In the genomic region with DNA sequence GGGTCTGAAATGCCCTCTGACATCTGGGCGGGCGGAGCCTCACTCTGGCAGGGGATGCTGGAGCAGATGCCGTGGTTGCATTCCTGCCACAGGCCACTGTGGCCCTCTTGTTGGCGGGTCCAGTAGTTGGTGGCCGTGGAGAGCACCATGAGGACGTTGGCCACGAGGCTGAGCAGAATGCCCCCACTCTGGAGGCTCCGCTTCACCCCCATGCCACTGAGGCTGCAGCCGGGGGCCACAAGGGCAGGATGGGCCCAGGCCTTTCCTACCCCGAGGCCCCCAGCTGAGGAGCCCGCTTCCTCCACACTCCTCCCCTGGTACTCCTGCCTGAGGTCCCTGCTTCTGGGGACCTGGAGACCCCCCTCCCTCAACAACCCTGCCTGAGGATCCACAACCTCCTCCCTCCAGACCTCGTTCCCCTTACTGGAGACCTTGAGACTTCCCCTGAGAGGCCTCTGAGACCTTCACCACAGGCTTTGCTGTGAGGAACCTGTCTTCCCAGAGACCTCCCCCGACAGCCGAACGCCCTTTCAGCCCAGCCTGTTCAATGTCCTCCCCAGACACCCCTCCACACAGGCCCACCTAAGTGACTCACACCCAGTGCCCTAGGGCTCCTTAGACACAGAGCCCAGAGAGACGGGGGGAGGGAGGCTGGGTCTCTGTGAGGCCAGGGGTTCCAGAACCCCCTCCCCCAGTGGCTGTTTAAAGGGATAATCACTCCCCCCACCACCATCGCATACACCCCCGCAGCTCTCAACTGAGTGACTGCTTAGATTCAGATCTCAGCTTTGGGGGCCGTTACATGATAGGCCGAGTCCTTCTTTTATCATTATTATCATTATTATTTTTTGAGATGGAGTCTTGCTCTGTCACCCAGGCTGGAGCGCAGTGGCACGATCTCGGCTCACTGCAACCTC, we compare ENCODE assay signal across 1 cellular context.
TF ChIP-seq lines count a peak whose summit lies in the region.

A gene with protein sequence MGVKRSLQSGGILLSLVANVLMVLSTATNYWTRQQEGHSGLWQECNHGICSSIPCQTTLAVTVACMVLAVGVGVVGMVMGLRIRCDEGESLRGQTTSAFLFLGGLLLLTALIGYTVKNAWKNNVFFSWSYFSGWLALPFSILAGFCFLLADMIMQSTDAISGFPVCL (minus strand): TSS at position 638 of the 917 bp plus-strand sequence. CDS start 426 bp downstream, at position 212.

TF ChIP-seq in HepG2, 621 proteins besides CTCF, POLR2A, EP300 and RAD21 (continued from another document and continues in another):
- TF ChIP-seq, protein P1, sequence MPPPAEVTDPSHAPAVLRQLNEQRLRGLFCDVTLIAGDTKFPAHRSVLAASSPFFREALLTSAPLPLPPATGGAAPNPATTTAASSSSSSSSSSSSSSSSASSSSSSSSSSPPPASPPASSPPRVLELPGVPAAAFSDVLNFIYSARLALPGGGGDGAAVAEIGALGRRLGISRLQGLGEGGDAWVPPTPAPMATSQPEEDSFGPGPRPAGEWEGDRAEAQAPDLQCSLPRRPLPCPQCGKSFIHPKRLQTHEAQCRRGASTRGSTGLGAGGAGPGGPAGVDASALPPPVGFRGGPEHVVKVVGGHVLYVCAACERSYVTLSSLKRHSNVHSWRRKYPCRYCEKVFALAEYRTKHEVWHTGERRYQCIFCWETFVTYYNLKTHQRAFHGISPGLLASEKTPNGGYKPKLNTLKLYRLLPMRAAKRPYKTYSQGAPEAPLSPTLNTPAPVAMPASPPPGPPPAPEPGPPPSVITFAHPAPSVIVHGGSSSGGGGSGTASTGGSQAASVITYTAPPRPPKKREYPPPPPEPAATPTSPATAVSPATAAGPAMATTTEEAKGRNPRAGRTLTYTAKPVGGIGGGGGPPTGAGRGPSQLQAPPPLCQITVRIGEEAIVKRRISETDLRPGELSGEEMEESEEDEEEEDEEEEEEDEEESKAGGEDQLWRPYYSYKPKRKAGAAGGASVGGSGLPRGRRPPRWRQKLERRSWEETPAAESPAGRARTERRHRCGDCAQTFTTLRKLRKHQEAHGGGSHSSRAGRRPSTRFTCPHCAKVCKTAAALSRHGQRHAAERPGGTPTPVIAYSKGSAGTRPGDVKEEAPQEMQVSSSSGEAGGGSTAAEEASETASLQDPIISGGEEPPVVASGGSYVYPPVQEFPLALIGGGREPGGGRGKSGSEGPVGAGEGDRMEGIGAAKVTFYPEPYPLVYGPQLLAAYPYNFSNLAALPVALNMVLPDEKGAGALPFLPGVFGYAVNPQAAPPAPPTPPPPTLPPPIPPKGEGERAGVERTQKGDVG (CRISPR knock-in tag; IDR thresholded peaks at IDR 0.05; ENCODE audit: borderline replicate concordance) = no peak
- TF ChIP-seq ATF7-NPFF (CRISPR knock-in tag; IDR thresholded peaks at IDR 0.05; ENCODE audit: low read depth) = no peak
- TF ChIP-seq, protein P2, sequence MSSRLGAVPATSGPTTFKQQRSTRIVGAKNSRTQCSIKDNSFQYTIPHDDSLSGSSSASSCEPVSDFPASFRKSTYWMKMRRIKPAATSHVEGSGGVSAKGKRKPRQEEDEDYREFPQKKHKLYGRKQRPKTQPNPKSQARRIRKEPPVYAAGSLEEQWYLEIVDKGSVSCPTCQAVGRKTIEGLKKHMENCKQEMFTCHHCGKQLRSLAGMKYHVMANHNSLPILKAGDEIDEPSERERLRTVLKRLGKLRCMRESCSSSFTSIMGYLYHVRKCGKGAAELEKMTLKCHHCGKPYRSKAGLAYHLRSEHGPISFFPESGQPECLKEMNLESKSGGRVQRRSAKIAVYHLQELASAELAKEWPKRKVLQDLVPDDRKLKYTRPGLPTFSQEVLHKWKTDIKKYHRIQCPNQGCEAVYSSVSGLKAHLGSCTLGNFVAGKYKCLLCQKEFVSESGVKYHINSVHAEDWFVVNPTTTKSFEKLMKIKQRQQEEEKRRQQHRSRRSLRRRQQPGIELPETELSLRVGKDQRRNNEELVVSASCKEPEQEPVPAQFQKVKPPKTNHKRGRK (CRISPR knock-in tag; IDR thresholded peaks at IDR 0.05) = no peak
- TF ChIP-seq ZNF232 (CRISPR knock-in tag; IDR thresholded peaks at IDR 0.05; ENCODE audit: borderline replicate concordance) = no peak
- TF ChIP-seq MTA1 (CRISPR knock-in tag; IDR thresholded peaks at IDR 0.05; ENCODE audit: borderline replicate concordance) = peak; percentile 6; the same call in 1 of the 2 replicates
- no peak for TF ChIP-seq RARA (CRISPR knock-in tag; IDR thresholded peaks at IDR 0.05)
- TF ChIP-seq ZC3H13 (CRISPR knock-in tag; IDR thresholded peaks at IDR 0.05) = peak; percentile 18; the same call in 1 of the 2 replicates
- TF ChIP-seq, protein P3, sequence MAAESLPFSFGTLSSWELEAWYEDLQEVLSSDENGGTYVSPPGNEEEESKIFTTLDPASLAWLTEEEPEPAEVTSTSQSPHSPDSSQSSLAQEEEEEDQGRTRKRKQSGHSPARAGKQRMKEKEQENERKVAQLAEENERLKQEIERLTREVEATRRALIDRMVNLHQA (CRISPR knock-in tag; IDR thresholded peaks at IDR 0.05) = no peak
- no peak for TF ChIP-seq ZNF10 (CRISPR knock-in tag; IDR thresholded peaks at IDR 0.05; ENCODE audit: borderline replicate concordance, low read depth)
- TF ChIP-seq POLR2G (IDR thresholded peaks at IDR 0.05; ENCODE audit: low read depth, low read length) = no peak; the same call in 1 of the 2 replicates
- TF ChIP-seq ZNF331 (CRISPR knock-in tag; IDR thresholded peaks at IDR 0.05) = no peak
- no peak for TF ChIP-seq ZNF251 (CRISPR knock-in tag; IDR thresholded peaks at IDR 0.05)
- TF ChIP-seq, protein P4, sequence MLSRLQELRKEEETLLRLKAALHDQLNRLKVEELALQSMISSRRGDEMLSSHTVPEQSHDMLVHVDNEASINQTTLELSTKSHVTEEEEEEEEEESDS (CRISPR knock-in tag; IDR thresholded peaks at IDR 0.05; ENCODE audit: borderline replicate concordance) = no peak
- no peak for TF ChIP-seq ZNF652 (CRISPR knock-in tag; IDR thresholded peaks at IDR 0.05; ENCODE audit: borderline replicate concordance, low read depth)
- no peak for TF ChIP-seq ZSCAN22 (CRISPR knock-in tag; IDR thresholded peaks at IDR 0.05)
- TF ChIP-seq ZNF256 (CRISPR knock-in tag; conservative IDR thresholded peaks at IDR 0.05) = no peak
- TF ChIP-seq, protein P5, sequence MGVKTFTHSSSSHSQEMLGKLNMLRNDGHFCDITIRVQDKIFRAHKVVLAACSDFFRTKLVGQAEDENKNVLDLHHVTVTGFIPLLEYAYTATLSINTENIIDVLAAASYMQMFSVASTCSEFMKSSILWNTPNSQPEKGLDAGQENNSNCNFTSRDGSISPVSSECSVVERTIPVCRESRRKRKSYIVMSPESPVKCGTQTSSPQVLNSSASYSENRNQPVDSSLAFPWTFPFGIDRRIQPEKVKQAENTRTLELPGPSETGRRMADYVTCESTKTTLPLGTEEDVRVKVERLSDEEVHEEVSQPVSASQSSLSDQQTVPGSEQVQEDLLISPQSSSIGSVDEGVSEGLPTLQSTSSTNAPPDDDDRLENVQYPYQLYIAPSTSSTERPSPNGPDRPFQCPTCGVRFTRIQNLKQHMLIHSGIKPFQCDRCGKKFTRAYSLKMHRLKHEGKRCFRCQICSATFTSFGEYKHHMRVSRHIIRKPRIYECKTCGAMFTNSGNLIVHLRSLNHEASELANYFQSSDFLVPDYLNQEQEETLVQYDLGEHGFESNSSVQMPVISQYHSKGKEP (CRISPR knock-in tag; IDR thresholded peaks at IDR 0.05) = no peak
- no peak for TF ChIP-seq ZSCAN30 (CRISPR knock-in tag; IDR thresholded peaks at IDR 0.05)
- TF ChIP-seq KLF12 (CRISPR knock-in tag; IDR thresholded peaks at IDR 0.05; ENCODE audit: borderline replicate concordance) = no peak
- TF ChIP-seq, protein P6, sequence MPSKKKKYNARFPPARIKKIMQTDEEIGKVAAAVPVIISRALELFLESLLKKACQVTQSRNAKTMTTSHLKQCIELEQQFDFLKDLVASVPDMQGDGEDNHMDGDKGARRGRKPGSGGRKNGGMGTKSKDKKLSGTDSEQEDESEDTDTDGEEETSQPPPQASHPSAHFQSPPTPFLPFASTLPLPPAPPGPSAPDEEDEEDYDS (CRISPR knock-in tag; IDR thresholded peaks at IDR 0.05) = no peak
- peak; percentile 8; the same call in 1 of the 2 replicates for TF ChIP-seq SAFB2 (CRISPR knock-in tag; IDR thresholded peaks at IDR 0.05; ENCODE audit: borderline replicate concordance, low read depth)
- no peak for TF ChIP-seq NCOA5 (CRISPR knock-in tag; IDR thresholded peaks at IDR 0.05)
- TF ChIP-seq ZFP62 (CRISPR knock-in tag; IDR thresholded peaks at IDR 0.05) = no peak
- TF ChIP-seq RNF2 (conservative IDR thresholded peaks at IDR 0.05; ENCODE audit: low read depth) = no peak
- TF ChIP-seq SNRNP70 (IDR thresholded peaks at IDR 0.05; ENCODE audit: low read depth, low read length) = no peak
- TF ChIP-seq, protein P7, sequence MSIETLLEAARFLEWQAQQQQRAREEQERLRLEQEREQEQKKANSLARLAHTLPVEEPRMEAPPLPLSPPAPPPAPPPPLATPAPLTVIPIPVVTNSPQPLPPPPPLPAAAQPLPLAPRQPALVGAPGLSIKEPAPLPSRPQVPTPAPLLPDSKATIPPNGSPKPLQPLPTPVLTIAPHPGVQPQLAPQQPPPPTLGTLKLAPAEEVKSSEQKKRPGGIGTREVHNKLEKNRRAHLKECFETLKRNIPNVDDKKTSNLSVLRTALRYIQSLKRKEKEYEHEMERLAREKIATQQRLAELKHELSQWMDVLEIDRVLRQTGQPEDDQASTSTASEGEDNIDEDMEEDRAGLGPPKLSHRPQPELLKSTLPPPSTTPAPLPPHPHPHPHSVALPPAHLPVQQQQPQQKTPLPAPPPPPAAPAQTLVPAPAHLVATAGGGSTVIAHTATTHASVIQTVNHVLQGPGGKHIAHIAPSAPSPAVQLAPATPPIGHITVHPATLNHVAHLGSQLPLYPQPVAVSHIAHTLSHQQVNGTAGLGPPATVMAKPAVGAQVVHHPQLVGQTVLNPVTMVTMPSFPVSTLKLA (IDR thresholded peaks at IDR 0.05) = no peak
- TF ChIP-seq, protein P8, sequence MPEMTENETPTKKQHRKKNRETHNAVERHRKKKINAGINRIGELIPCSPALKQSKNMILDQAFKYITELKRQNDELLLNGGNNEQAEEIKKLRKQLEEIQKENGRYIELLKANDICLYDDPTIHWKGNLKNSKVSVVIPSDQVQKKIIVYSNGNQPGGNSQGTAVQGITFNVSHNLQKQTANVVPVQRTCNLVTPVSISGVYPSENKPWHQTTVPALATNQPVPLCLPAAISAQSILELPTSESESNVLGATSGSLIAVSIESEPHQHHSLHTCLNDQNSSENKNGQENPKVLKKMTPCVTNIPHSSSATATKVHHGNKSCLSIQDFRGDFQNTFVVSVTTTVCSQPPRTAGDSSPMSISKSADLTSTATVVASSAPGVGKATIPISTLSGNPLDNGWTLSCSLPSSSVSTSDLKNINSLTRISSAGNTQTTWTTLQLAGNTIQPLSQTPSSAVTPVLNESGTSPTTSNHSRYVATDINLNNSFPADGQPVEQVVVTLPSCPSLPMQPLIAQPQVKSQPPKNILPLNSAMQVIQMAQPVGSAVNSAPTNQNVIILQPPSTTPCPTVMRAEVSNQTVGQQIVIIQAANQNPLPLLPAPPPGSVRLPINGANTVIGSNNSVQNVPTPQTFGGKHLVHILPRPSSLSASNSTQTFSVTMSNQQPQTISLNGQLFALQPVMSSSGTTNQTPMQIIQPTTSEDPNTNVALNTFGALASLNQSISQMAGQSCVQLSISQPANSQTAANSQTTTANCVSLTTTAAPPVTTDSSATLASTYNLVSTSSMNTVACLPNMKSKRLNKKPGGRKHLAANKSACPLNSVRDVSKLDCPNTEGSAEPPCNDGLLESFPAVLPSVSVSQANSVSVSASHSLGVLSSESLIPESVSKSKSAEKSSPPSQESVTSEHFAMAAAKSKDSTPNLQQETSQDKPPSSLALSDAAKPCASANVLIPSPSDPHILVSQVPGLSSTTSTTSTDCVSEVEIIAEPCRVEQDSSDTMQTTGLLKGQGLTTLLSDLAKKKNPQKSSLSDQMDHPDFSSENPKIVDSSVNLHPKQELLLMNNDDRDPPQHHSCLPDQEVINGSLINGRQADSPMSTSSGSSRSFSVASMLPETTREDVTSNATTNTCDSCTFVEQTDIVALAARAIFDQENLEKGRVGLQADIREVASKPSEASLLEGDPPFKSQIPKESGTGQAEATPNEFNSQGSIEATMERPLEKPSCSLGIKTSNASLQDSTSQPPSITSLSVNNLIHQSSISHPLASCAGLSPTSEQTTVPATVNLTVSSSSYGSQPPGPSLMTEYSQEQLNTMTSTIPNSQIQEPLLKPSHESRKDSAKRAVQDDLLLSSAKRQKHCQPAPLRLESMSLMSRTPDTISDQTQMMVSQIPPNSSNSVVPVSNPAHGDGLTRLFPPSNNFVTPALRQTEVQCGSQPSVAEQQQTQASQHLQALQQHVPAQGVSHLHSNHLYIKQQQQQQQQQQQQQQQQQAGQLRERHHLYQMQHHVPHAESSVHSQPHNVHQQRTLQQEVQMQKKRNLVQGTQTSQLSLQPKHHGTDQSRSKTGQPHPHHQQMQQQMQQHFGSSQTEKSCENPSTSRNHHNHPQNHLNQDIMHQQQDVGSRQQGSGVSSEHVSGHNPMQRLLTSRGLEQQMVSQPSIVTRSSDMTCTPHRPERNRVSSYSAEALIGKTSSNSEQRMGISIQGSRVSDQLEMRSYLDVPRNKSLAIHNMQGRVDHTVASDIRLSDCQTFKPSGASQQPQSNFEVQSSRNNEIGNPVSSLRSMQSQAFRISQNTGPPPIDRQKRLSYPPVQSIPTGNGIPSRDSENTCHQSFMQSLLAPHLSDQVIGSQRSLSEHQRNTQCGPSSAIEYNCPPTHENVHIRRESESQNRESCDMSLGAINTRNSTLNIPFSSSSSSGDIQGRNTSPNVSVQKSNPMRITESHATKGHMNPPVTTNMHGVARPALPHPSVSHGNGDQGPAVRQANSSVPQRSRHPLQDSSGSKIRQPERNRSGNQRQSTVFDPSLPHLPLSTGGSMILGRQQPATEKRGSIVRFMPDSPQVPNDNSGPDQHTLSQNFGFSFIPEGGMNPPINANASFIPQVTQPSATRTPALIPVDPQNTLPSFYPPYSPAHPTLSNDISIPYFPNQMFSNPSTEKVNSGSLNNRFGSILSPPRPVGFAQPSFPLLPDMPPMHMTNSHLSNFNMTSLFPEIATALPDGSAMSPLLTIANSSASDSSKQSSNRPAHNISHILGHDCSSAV (CRISPR knock-in tag; IDR thresholded peaks at IDR 0.05; ENCODE audit: borderline replicate concordance) = no peak
- TF ChIP-seq FOSL2 (CRISPR knock-in tag; IDR thresholded peaks at IDR 0.05) = peak; percentile 12; the same call in 1 of the 2 replicates
- TF ChIP-seq SIX4 (CRISPR knock-in tag; IDR thresholded peaks at IDR 0.05) = no peak
- no peak for TF ChIP-seq ZFAT (CRISPR knock-in tag; conservative IDR thresholded peaks at IDR 0.05)
- no peak for TF ChIP-seq SMAD3 (CRISPR knock-in tag; IDR thresholded peaks at IDR 0.05)
- no peak for TF ChIP-seq MIER3 (CRISPR knock-in tag; IDR thresholded peaks at IDR 0.05; ENCODE audit: borderline replicate concordance)
- TF ChIP-seq TBX2 (CRISPR knock-in tag; IDR thresholded peaks at IDR 0.05; ENCODE audit: borderline replicate concordance) = no peak
- TF ChIP-seq EHMT2 (IDR thresholded peaks at IDR 0.05; ENCODE audit: borderline replicate concordance, low read depth, low read length) = no peak
